ENCODE assay signal across 8 cellular contexts in genomic region chr5:172454355-172455086, GRCh38. TPM values are rescaled to one million over a fixed set of nuclear protein-coding genes. Genes with fewer than 3 reads are reported as not detected.
DNase-seq lines count a peak whose midpoint lies in the region; ATAC-seq and TF ChIP-seq lines count a peak whose summit lies in the region.

TSS of gene SH3PXD2B (minus strand) at chr5:172454525. CDS start at chr5:172454352, 173 bp downstream.

- H3K36me3 Mint-ChIP-seq in activated naive CD4-positive, alpha-beta T cell treated with anti-CD3 and anti-CD28 coated beads for 36 hours (ENCODE audit: low read depth) = no peaks in the 10 kb centered on the region
- H3K36me3 Mint-ChIP-seq in nephron (ENCODE audit: low read depth) (peaks cover 6% of the 10 kb centered on the region), type B pancreatic cell (peaks cover 5% of the 10 kb centered on the region)

- TF ChIP-seq CTCF in foreskin keratinocyte (conservative IDR thresholded peaks at IDR 0.05) = no peak
- TF ChIP-seq CTCF in nephron (IDR thresholded peaks at IDR 0.05; ENCODE audit: unreplicated experiment in 3 of 3) = no peak
- no peak for TF ChIP-seq CTCF in type B pancreatic cell (conservative IDR thresholded peaks at IDR 0.05)

- peaks cover 14% of the 10 kb centered on the region for H3K4me1 ChIP-seq in foreskin keratinocyte

- intact Hi-C loops in activated naive CD4-positive, alpha-beta T cell treated with anti-CD3 and anti-CD28 coated beads for 36 hours (cut with micrococcal nuclease) = loop anchor here (5.0 kb wide), 1 partner anchor 87 kb away; no protein-coding TSS in a partner anchor

- no peak within 1 kb of the TSS for H3K27ac Mint-ChIP-seq in activated naive CD4-positive, alpha-beta T cell treated with anti-CD3 and anti-CD28 coated beads for 36 hours
- H3K27ac Mint-ChIP-seq in nephron (peak within 1 kb of the TSS; percentile 90 to 93 (median 92)), type B pancreatic cell (peak within 1 kb of the TSS; percentile 95)

- peaks cover 24% of the 10 kb centered on the region for H3K27me3 Mint-ChIP-seq in activated naive CD4-positive, alpha-beta T cell treated with anti-CD3 and anti-CD28 coated beads for 36 hours (ENCODE audit: low read depth)
- H3K27me3 Mint-ChIP-seq in nephron (ENCODE audit: low read depth) = no peaks in the 10 kb centered on the region
- H3K27me3 Mint-ChIP-seq in type B pancreatic cell = no peaks in the 10 kb centered on the region

- peaks cover 15% of the 10 kb centered on the region for H3K4me1 Mint-ChIP-seq in activated naive CD4-positive, alpha-beta T cell treated with anti-CD3 and anti-CD28 coated beads for 36 hours (ENCODE audit: low read depth)
- peaks cover 63% of the 10 kb centered on the region for H3K4me1 Mint-ChIP-seq in nephron
- H3K4me1 Mint-ChIP-seq in type B pancreatic cell (ENCODE audit: unreplicated experiment) = peaks cover 42% of the 10 kb centered on the region

- peak; percentile 89 for DNase-seq in AG20443 (ENCODE audit: low spot score)
- peak; percentile 74 for DNase-seq in NCI-H774 (lab: John Stamatoyannopoulos, UW)
- DNase-seq in activated naive CD4-positive, alpha-beta T cell treated with anti-CD3 and anti-CD28 coated beads for 36 hours = peak; percentile 49
- peak; percentile 20 to 65 for DNase-seq in foreskin keratinocyte
- peak; percentile 81 for DNase-seq in type B pancreatic cell (ENCODE audit: extremely low spot score, unreplicated experiment)

- peak; percentile 55 for ATAC-seq in GM21367 (IDR thresholded peaks at IDR 0.05; ENCODE audit: unreplicated experiment)
- peak; percentile 42 for ATAC-seq in foreskin keratinocyte
- ATAC-seq in GM21529 (IDR thresholded peaks at IDR 0.05; ENCODE audit: unreplicated experiment) = no peak

- no peaks in the 10 kb centered on the region for H3K27me3 ChIP-seq in foreskin keratinocyte

- no peaks in the 10 kb centered on the region for H3K9me3 Mint-ChIP-seq in activated naive CD4-positive, alpha-beta T cell treated with anti-CD3 and anti-CD28 coated beads for 36 hours
- no peaks in the 10 kb centered on the region for H3K9me3 Mint-ChIP-seq in nephron
- H3K9me3 Mint-ChIP-seq in type B pancreatic cell = no peaks in the 10 kb centered on the region

- H3K27ac ChIP-seq in foreskin keratinocyte = peak within 1 kb of the TSS; percentile 76

- peak within 1 kb of the TSS; percentile 74 for H3K4me3 Mint-ChIP-seq in activated naive CD4-positive, alpha-beta T cell treated with anti-CD3 and anti-CD28 coated beads for 36 hours
- H3K4me3 Mint-ChIP-seq in nephron (peak within 1 kb of the TSS; percentile 87 to 89 (median 89)), type B pancreatic cell (peak within 1 kb of the TSS; percentile 90)

- CTCF ChIA-PET in activated naive CD4-positive, alpha-beta T cell treated with anti-CD3 and anti-CD28 coated beads for 36 hours (lab: Charles Lee) = no interaction called here

RNA-seq across cellular contexts. Expression of gene SH3PXD2B, which starts in this region (rescaled TPM):
- 1 to 10 TPM; 1.1 to 1.3 TPM for total RNA-seq in activated naive CD4-positive, alpha-beta T cell treated with anti-CD3 and anti-CD28 coated beads for 36 hours
- total RNA-seq in foreskin keratinocyte = 20.9 and 29.2 TPM in 2 replicates
- polyA plus RNA-seq in foreskin keratinocyte = 16.2 and 18.1 TPM in 2 replicates
- total RNA-seq in type B pancreatic cell (ENCODE audit: low replicate concordance) = 38.4 and 52.3 TPM in 2 replicates
